18 cellular contexts compared by ENCODE assay signal in the genomic region with DNA sequence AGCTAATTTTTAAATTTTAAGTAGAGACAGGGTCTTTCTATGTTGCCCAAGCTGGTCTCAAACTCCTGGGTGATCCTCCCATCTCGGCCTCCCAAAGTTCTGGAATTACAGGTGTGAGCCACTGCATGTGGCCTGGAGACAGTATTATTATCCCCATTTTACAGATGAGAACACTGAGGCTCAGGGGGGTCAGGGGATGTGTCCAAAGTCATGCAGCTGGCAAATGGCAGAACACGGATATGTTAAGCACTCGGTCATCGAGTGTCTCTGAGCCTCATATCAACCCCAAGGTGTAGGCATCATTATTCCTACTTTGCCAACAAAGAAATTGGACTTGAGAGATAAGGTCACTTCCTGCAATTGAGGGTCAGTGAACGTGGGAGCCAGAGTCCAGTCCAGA. TPM values are rescaled to one million over a fixed set of nuclear protein-coding genes. Genes with fewer than 3 reads are reported as not detected.
"Had no signal": no experiment of that assay in that cellular context is flagged by ENCODE, and none has a peak within 500 bp of the region (broad histone marks: within the 10 kb centered on the region; RNA-seq: fewer than 3 reads in every experiment).

No MANE protein-coding gene starts in this region.

- H3K36me3 Mint-ChIP-seq: activated naive CD4-positive, alpha-beta T cell treated with anti-CD3 and anti-CD28 coated beads, Interleukin-2, amount 50 U/mL, for 72 hours; natural killer cell treated with Interleukin-12 subunit alpha and Interleukin-12 subunit beta and Interleukin-15 and Interleukin-18, amount 100 ng/mL, for 72 hours; T-cell had no signal

- H3K9me3 ChIP-seq: heart left ventricle, pancreas, sigmoid colon, transverse colon, uterus had no signal

- DNase-seq: activated CD4-positive, alpha-beta T cell treated with anti-CD3 and anti-CD28 coated beads for 1 hour; activated CD4-positive, alpha-beta T cell treated with anti-CD3 and anti-CD28 coated beads, Interleukin-2, amount 50 U/mL, for 1 hour; activated CD8-positive, alpha-beta T cell treated with anti-CD3 and anti-CD28 coated beads, Interleukin-2, amount 10 ng/mL, durations not matched to agents 7 days and 5 days; effector CD4-positive, alpha-beta T cell; heart left ventricle; midbrain; sigmoid colon; stimulated activated CD4-positive, alpha-beta T cell treated with anti-CD3 and anti-CD28 coated beads, Interleukin-4, amount 100 ng/mL, for 24 hours; stimulated activated naive CD4-positive, alpha-beta T cell treated with Interleukin-2 at 50 U/mL for 16 hours; T-cell; transverse colon; uterus; WERI-Rb-1 had no signal

- H3K36me3 ChIP-seq: heart left ventricle, pancreas, sigmoid colon, transverse colon, uterus had no signal

- H3K4me1 ChIP-seq: uterus had no signal

- H3K9me3 Mint-ChIP-seq: activated naive CD4-positive, alpha-beta T cell treated with anti-CD3 and anti-CD28 coated beads, Interleukin-2, amount 50 U/mL, for 72 hours; dendritic cell treated with granulocyte-macrophage colony-stimulating factor and Interleukin-4, amounts not matched to agents 40 ng/mL and 50 ng/mL, for 4 days; natural killer cell treated with Interleukin-12 subunit alpha and Interleukin-12 subunit beta and Interleukin-15 and Interleukin-18, amount 100 ng/mL, for 72 hours; T-cell; T-helper 2 cell treated with Interferon-gamma antibody and Interleukin-4, amounts not matched to agents 5 μg/mL and 100 μg/mL, for 36 hours had no signal

- H3K27ac ChIP-seq: pancreas, transverse colon, uterus had no signal

- H3K4me1 Mint-ChIP-seq: T-cell had no signal

- ATAC-seq: activated CD8-positive, alpha-beta T cell treated with anti-CD3 and anti-CD28 coated beads, Interleukin-2, amount 10 ng/mL, durations not matched to agents 7 days and 5 days; activated naive CD4-positive, alpha-beta T cell treated with anti-CD3 and anti-CD28 coated beads, Interleukin-2, amount 50 U/mL, for 72 hours; natural killer cell treated with Interleukin-12 subunit alpha and Interleukin-12 subunit beta and Interleukin-15 and Interleukin-18, amount 100 ng/mL, for 72 hours; pancreas; T-cell had no signal

- H3K4me3 Mint-ChIP-seq: activated CD8-positive, alpha-beta T cell treated with anti-CD3 and anti-CD28 coated beads, Interleukin-2, amount 10 ng/mL, durations not matched to agents 7 days and 5 days; dendritic cell treated with granulocyte-macrophage colony-stimulating factor and Interleukin-4, amounts not matched to agents 40 ng/mL and 50 ng/mL, for 4 days; natural killer cell treated with Interleukin-12 subunit alpha and Interleukin-12 subunit beta and Interleukin-15 and Interleukin-18, amount 100 ng/mL, for 72 hours; T-cell; T-helper 2 cell treated with Interferon-gamma antibody and Interleukin-4, amounts not matched to agents 5 μg/mL and 100 μg/mL, for 36 hours had no signal

- H3K4me3 ChIP-seq: heart left ventricle, pancreas, sigmoid colon, transverse colon, uterus had no signal

- H3K27ac Mint-ChIP-seq: activated CD8-positive, alpha-beta T cell treated with anti-CD3 and anti-CD28 coated beads, Interleukin-2, amount 10 ng/mL, durations not matched to agents 7 days and 5 days; activated naive CD4-positive, alpha-beta T cell treated with anti-CD3 and anti-CD28 coated beads, Interleukin-2, amount 50 U/mL, for 72 hours; dendritic cell treated with granulocyte-macrophage colony-stimulating factor and Interleukin-4, amounts not matched to agents 40 ng/mL and 50 ng/mL, for 4 days; natural killer cell treated with Interleukin-12 subunit alpha and Interleukin-12 subunit beta and Interleukin-15 and Interleukin-18, amount 100 ng/mL, for 72 hours; T-cell; T-helper 2 cell treated with Interferon-gamma antibody and Interleukin-4, amounts not matched to agents 5 μg/mL and 100 μg/mL, for 36 hours had no signal

- H3K27me3 ChIP-seq: pancreas, sigmoid colon, transverse colon, uterus had no signal

RNA-seq across cellular contexts. Expression of gene KCNK3, which starts 12.6 kb away (rescaled TPM):
- total RNA-seq: activated CD8-positive, alpha-beta T cell treated with anti-CD3 and anti-CD28 coated beads, Interleukin-2, amount 10 ng/mL, durations not matched to agents 7 days and 5 days; activated naive CD4-positive, alpha-beta T cell treated with anti-CD3 and anti-CD28 coated beads, Interleukin-2, amount 50 U/mL, for 72 hours; natural killer cell treated with Interleukin-12 subunit alpha and Interleukin-12 subunit beta and Interleukin-15 and Interleukin-18, amount 100 ng/mL, for 72 hours had no signal
